In the genomic region with DNA sequence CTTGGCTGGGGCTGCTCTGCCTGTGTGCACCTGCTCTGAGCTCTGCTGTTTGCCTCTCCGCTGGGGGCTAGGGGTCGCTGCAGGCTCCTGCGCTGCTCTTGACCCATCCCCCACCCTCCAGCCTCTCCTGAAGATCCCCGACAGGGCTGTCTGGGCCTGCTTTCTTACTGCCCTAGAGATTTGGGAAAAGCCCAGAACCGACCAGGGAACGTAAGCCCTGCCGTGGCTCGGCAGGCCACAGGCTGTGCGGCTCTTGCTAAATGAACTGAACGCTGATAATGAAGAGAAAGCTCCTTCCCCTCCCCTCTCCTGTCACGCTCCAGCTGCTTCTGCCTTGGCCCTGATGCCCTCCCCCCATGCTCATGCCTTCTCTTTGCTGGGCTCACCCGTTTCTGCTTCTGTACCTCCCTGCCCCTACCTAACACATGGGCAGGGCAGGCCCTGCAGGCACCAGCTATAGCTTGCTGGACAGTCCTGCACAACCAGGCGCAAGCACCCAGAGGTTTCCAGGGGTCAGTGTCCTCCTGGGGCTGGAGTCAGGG, we compare ENCODE assay signal across 11 cellular contexts. TPM values are rescaled to one million over a fixed set of nuclear protein-coding genes. Genes with fewer than 3 reads are reported as not detected.
A peak's percentile ranks its signal among the peaks of the same experiment; 100 is the strongest.
DNase-seq lines count a peak whose midpoint lies in the region; ATAC-seq and TF ChIP-seq lines count a peak whose summit lies in the region.
"Had no signal": no experiment of that assay in that cellular context is flagged by ENCODE, and none has a peak within 500 bp of the region (broad histone marks: within the 10 kb centered on the region; RNA-seq: fewer than 3 reads in every experiment).

No MANE protein-coding gene starts in this region.

- no peaks in the 10 kb centered on the region for H3K36me3 Mint-ChIP-seq in osteocyte (ENCODE audit: unreplicated experiment)
- H3K36me3 Mint-ChIP-seq: T-cell had no signal

- H3K4me3 Mint-ChIP-seq in osteocyte (ENCODE audit: unreplicated experiment): no peak overlapping the region
- H3K4me3 Mint-ChIP-seq: stimulated activated naive CD8-positive, alpha-beta T cell treated with anti-CD3 and anti-CD28 coated beads, Interleukin-15, Interleukin-2, amounts not matched to agents 100 ng/mL and 50 ng/mL, for 24 hours; T-cell had no signal

- ATAC-seq in GM18861 (IDR thresholded peaks at IDR 0.05; ENCODE audit: unreplicated experiment) (no peak), mucosa of descending colon (no peak)
- ATAC-seq: T-cell had no signal

- H3K9me3 ChIP-seq in mucosa of descending colon: no peaks in the 10 kb centered on the region

- intact Hi-C loops in mucosa of descending colon (cut with DNase I, micrococcal nuclease): no loop called here

- no peak overlapping the region for H3K4me3 ChIP-seq in GM12864 (ENCODE audit: low read depth, low read length)
- no peak overlapping the region for H3K4me3 ChIP-seq in fibroblast of mammary gland (ENCODE audit: control insufficient read depth, low read depth, low read length)
- H3K4me3 ChIP-seq in mucosa of descending colon: no peak overlapping the region

- H3K36me3 ChIP-seq in mucosa of descending colon (ENCODE audit: low read depth): no peaks in the 10 kb centered on the region

- TF ChIP-seq CTCF in GM12864 (IDR thresholded peaks at IDR 0.05; ENCODE audit: low read depth, low read length, missing control alignments): peak; percentile 10
- no peak for TF ChIP-seq CTCF in fibroblast of mammary gland (conservative IDR thresholded peaks at IDR 0.05; ENCODE audit: control insufficient read depth, insufficient read depth, low read depth, low read length)
- peak; percentile 33 for TF ChIP-seq CTCF in osteocyte (IDR thresholded peaks at IDR 0.05)
- TF ChIP-seq CTCF in mucosa of descending colon (IDR thresholded peaks at IDR 0.05): no peak

- peak overlapping the region; percentile 24 for H3K27ac Mint-ChIP-seq in osteocyte (ENCODE audit: unreplicated experiment)
- H3K27ac Mint-ChIP-seq: stimulated activated naive CD8-positive, alpha-beta T cell treated with anti-CD3 and anti-CD28 coated beads, Interleukin-15, Interleukin-2, amounts not matched to agents 100 ng/mL and 50 ng/mL, for 24 hours; T-cell had no signal

- peaks cover 13% of the 10 kb centered on the region for H3K27me3 Mint-ChIP-seq in osteocyte (ENCODE audit: unreplicated experiment)
- H3K27me3 Mint-ChIP-seq: stimulated activated naive CD8-positive, alpha-beta T cell treated with anti-CD3 and anti-CD28 coated beads, Interleukin-15, Interleukin-2, amounts not matched to agents 100 ng/mL and 50 ng/mL, for 24 hours had no signal

- no peaks in the 10 kb centered on the region for H3K9me3 Mint-ChIP-seq in osteocyte (ENCODE audit: unreplicated experiment)
- H3K9me3 Mint-ChIP-seq: stimulated activated naive CD8-positive, alpha-beta T cell treated with anti-CD3 and anti-CD28 coated beads, Interleukin-15, Interleukin-2, amounts not matched to agents 100 ng/mL and 50 ng/mL, for 24 hours; T-cell had no signal

- DNase-seq in GM12864 (ENCODE audit: low read depth) (no peak), NCI-H526 treated with DMSO at 0.1 percent for 48 hours (lab: John Stamatoyannopoulos, UW) (peak; percentile 48), fibroblast of mammary gland (ENCODE audit: low read depth) (peak; percentile 14), osteocyte (ENCODE audit: extremely low spot score, unreplicated experiment) (no peak), T-helper 1 cell (no peak), mucosa of descending colon (no peak)
- DNase-seq in activated CD4-positive, CD25-positive, alpha-beta regulatory T cell treated with anti-CD3 and anti-CD28 coated beads, Interleukin-2, amount 50 U/mL, for 72 hours: no peak
- DNase-seq: T-cell had no signal

- peaks cover 4% of the 10 kb centered on the region for H3K4me1 ChIP-seq in mucosa of descending colon (ENCODE audit: low read depth)

- peaks cover 20% of the 10 kb centered on the region for H3K4me1 Mint-ChIP-seq in osteocyte (ENCODE audit: unreplicated experiment)

RNA-seq across cellular contexts. Expression of gene PCMTD2, which starts 32.0 kb away (rescaled TPM):
- 94.6 and 96.7 TPM in 2 replicates for total RNA-seq in osteocyte
- total RNA-seq in mucosa of descending colon: 10 to 100 TPM; 31.1 to 47.4 (median 34.9) TPM

RNA-seq across cellular contexts. Expression of gene MYT1, which starts 59.3 kb away (rescaled TPM):
- total RNA-seq in osteocyte (not detected in 2 replicates), mucosa of descending colon (under 1 TPM; 0.12 to 0.76 (median 0.14) TPM)
- total RNA-seq: myocyte had no signal

Comparison
In these comparisons a context has a peak if more than half of its experiments do, and no peak if none do; other contexts are left out.
1. DNase-seq: peak in NCI-H526 treated with DMSO at 0.1 percent for 48 hours (single experiment) and fibroblast of mammary gland (single experiment); none in GM12864 (single experiment), osteocyte (single experiment), T-helper 1 cell (0 of 5), activated CD4-positive, CD25-positive, alpha-beta regulatory T cell treated with anti-CD3 and anti-CD28 coated beads, Interleukin-2, amount 50 U/mL, for 72 hours (single experiment) and mucosa of descending colon (0 of 3).
2. CTCF ChIP-seq: peak in GM12864 (single experiment) and osteocyte (single experiment); none in fibroblast of mammary gland (single experiment) and mucosa of descending colon (single experiment).